ENCODE assay signal across 8 cellular contexts in the genomic region with DNA sequence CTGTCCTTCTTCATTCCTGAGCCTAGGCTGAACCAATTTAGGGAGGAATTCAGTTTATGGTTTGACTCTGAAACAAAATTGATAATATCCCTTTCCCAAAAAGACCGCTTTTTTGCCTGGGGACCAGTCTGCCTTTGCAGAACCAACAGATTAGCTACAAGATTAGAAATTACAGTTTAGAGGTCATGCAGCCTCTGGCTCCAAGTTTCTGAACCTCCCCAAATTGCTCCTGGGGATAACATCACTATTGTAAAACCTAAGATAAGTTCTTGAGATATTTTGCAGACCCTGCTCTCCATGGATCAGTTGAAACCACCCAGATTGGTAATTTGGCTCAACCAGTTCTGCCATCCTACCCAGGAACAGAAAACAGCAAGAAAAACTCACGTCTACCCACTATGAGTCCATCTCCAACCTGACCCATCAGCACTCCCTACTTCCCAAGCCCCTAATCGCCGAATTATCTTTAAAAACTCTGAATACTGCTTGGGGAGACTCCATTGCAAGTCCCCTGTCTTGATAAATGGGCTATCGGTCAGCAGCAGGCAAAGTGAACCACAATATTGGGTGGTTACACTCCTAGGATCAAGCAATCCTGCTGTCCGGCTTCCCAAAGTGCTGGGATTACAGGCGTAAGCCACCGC. TPM values are rescaled to one million over a fixed set of nuclear protein-coding genes. Genes with fewer than 3 reads are reported as not detected.
DNase-seq lines count a peak whose midpoint lies in the region; ATAC-seq and TF ChIP-seq lines count a peak whose summit lies in the region.

No MANE protein-coding gene starts in this region.

- peak overlapping the region; percentile 71 for H3K27ac ChIP-seq in RWPE1
- peak overlapping the region; percentile 97 for H3K27ac ChIP-seq in psoas muscle

- ATAC-seq in GM18858 (IDR thresholded peaks at IDR 0.05; ENCODE audit: unreplicated experiment) (peak; percentile 16), HG02623 (IDR thresholded peaks at IDR 0.05; ENCODE audit: unreplicated experiment) (peak; percentile 12), psoas muscle (peak; percentile 29 to 52 (median 34))

- peaks cover 6 to 32% of the 10 kb centered on the region in 2 donors for H3K36me3 ChIP-seq in psoas muscle (ENCODE audit: insufficient read depth in 1 of 2, low read depth in 1 of 2)

- 12 to 15% (median 14%) methylated on average over 8 of the region's 8 CpGs for WGBS in psoas muscle, 3 donors

- intact Hi-C loops in psoas muscle (cut with DNase I) = loop anchor here (2.0 to 5.0 kb wide), 2 partner anchors 63 kb away; partner anchors contain the start of gene ACADM (in 1 of the 2)

- peaks cover 27% of the 10 kb centered on the region for H3K4me1 ChIP-seq in psoas muscle

- H3K9me3 ChIP-seq in psoas muscle = no peaks in the 10 kb centered on the region

- no peaks in the 10 kb centered on the region for H3K27me3 ChIP-seq in psoas muscle (ENCODE audit: insufficient read depth in 3 of 3, low read length in 2 of 3)

- POLR2A ChIA-PET in RWPE1 (lab: Yijun Ruan, JAX; ENCODE audit: low non-redundant PET) = interaction anchor here (0.6 to 1.0 kb wide), 3 partner anchors 11 to 40 kb away, joined by 3 to 5 read pairs (median 3); partner anchors contain the start of gene MSH4

- DNase-seq in RWPE1 (ENCODE audit: low spot score) = no peak
- DNase-seq in fibroblast of the aortic adventitia (ENCODE audit: low read depth) = no peak
- no peak for DNase-seq in psoas muscle
- no peak for DNase-seq in A172 (ENCODE audit: low spot score)
- no peak for DNase-seq in stimulated activated CD4-positive, alpha-beta T cell treated with anti-CD3 and anti-CD28 coated beads, Interleukin-12 subunit alpha, Interleukin-12 subunit beta, amount 100 ng/mL, for 4 hours
- DNase-seq in NCI-H1930 (lab: John Stamatoyannopoulos, UW) = no peak

- CTCF ChIA-PET in RWPE1 (lab: Yijun Ruan, JAX) = interaction anchor here (0.6 kb wide), 1 partner anchor 30 kb away, joined by 4 read pairs; no protein-coding TSS in a partner anchor

- H3K4me3 ChIP-seq in fibroblast of the aortic adventitia (ENCODE audit: low read depth, low read length) = peak overlapping the region; percentile 98
- peak overlapping the region; percentile 89 for H3K4me3 ChIP-seq in psoas muscle

- no peak for TF ChIP-seq CTCF in RWPE1 (conservative IDR thresholded peaks at IDR 0.05; ENCODE audit: low read depth)
- no peak for TF ChIP-seq CTCF in fibroblast of the aortic adventitia (IDR thresholded peaks at IDR 0.05; ENCODE audit: insufficient read depth, low read length)
- no peak for TF ChIP-seq CTCF in psoas muscle (IDR thresholded peaks at IDR 0.05)

RNA-seq across cellular contexts. Expression of gene RABGGTB, which starts 0.6 kb away (rescaled TPM):
- total RNA-seq in fibroblast of the aortic adventitia (ENCODE audit: low replicate concordance) (82.5 and 91.8 TPM in 2 replicates), psoas muscle (100 to 1,000 TPM in 1 of 4 donors, 10 to 100 TPM in 3; 53.9 to 101 (median 80.2) TPM)
- 10 to 100 TPM; 79.3 to 85.4 (median 83.7) TPM for polyA plus RNA-seq in psoas muscle
- total RNA-seq in A172 (2014; rRNA removed; shearing (Covaris generic)) = 77.4 and 93.6 TPM in 2 replicates

RNA-seq across cellular contexts. Expression of gene MSH4, which starts 11.2 kb away (rescaled TPM):
- total RNA-seq in fibroblast of the aortic adventitia (ENCODE audit: low replicate concordance) = 0.09 and 0.16 TPM in 2 replicates
- total RNA-seq in psoas muscle = 1 to 10 TPM in 1 of 4 donors, under 1 TPM in 3; 0.74 to 1.0 (median 0.82) TPM
- polyA plus RNA-seq in psoas muscle = under 1 TPM; 0.11 to 0.74 (median 0.26) TPM
- 0.02 and 0.05 TPM in 2 replicates for total RNA-seq in A172 (2014; rRNA removed; shearing (Covaris generic))
